ENCODE assay signal across 1 cellular context in the genomic region with DNA sequence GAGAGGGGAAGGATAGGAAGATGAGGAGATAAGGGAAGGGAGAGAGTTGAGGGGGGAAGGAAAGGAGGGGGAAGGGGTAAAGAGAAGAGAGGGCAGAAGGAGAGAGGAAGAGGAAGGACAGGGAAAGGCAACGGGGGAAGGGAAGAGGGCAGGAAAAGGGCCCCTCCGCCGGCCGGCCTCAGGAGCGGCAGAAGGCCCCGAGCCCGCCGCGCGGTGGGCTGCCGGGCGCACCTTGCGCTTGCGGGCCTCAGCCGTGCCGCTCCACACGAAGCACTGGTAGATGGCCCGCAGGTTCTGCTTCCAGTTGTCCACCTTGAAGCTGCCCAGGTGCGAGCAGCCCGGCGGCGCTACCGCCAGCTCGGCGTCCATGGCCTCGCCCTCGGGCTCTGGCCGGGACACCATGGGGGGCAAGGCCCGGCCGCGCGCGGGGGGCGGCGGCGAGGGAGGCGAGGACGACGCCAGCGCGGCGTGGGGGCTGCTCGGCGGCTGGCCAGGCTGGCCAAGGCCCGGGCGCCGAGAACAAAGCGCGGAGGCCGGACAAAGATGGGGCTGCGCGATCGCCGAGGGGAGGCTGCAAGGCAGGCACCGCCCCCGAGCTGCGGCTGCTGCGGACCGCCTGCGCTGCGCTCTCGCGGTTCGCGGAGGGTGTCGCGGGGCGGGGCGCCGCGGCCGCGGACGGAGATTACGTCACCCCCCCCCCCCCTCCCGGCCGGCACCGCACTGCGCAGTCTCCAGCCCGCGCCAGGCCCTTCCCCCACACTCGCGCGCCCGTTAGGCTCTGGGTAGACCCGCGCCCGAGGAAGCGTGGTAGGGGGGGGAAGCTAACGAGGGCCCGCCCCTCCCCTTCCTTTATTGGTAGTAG.
TF ChIP-seq lines count a peak whose summit lies in the region.

A gene (minus strand): TSS at position 578 of the 862 bp plus-strand sequence. CDS start 176 bp downstream, at position 402.

TF ChIP-seq in A549, 52 proteins besides CTCF, POLR2A, EP300 and RAD21 (continued from another document):
- TF ChIP-seq JUNB (IDR thresholded peaks at IDR 0.05) (no peak), TFCP2L1 (CRISPR knock-in tag; IDR thresholded peaks at IDR 0.05) (peak; percentile 24; the same call in 1 of the 2 replicates), HOXB5 (CRISPR knock-in tag; IDR thresholded peaks at IDR 0.05) (peak; percentile 73), ZNF302 (CRISPR knock-in tag; IDR thresholded peaks at IDR 0.05) (no peak), RCOR1 (IDR thresholded peaks at IDR 0.05; ENCODE audit: low read depth, low read length) (no peak), ZSCAN20 (CRISPR knock-in tag; IDR thresholded peaks at IDR 0.05) (no peak), NR3C1 (IDR thresholded peaks at IDR 0.05) (no peak), ESRRA (IDR thresholded peaks at IDR 0.05; ENCODE audit: borderline replicate concordance, low read length) (no peak), RNF2 (IDR thresholded peaks at IDR 0.05; ENCODE audit: borderline replicate concordance, low read depth) (no peak), JUN (IDR thresholded peaks at IDR 0.05) (peak; percentile 33 to 93; a peak in 4 of 5 replicates), TP53 (CRISPR knock-in tag; IDR thresholded peaks at IDR 0.05) (peak; percentile 91), FOXS1 (CRISPR knock-in tag; IDR thresholded peaks at IDR 0.05) (no peak), EHMT2 (IDR thresholded peaks at IDR 0.05; ENCODE audit: low read depth) (no peak), KDM1A (IDR thresholded peaks at IDR 0.05; ENCODE audit: low read depth) (no peak), RARB (CRISPR knock-in tag; IDR thresholded peaks at IDR 0.05) (no peak), KDM5A (IDR thresholded peaks at IDR 0.05) (no peak), BHLHE40 (IDR thresholded peaks at IDR 0.05; ENCODE audit: low read depth, low read length) (no peak), FOSL2 (IDR thresholded peaks at IDR 0.05) (no peak), FOSL2 (CRISPR knock-in tag; IDR thresholded peaks at IDR 0.05) (no peak), MYC (IDR thresholded peaks at IDR 0.05; ENCODE audit: borderline replicate concordance, low read length) (peak; percentile 34; the same call in 1 of the 2 replicates), MAFK (IDR thresholded peaks at IDR 0.05; ENCODE audit: partially characterized antibody) (no peak), CEBPB (IDR thresholded peaks at IDR 0.05) (peak in 1 of 2 experiments; percentile 42; a peak in 1 of 4 replicates), CHD2 (IDR thresholded peaks at IDR 0.05; ENCODE audit: low read length, partially characterized antibody) (peak; percentile 74), MAZ (IDR thresholded peaks at IDR 0.05; ENCODE audit: borderline replicate concordance, low read depth, low read length) (no peak), HOXB13 (CRISPR knock-in tag; IDR thresholded peaks at IDR 0.05; ENCODE audit: low read depth) (no peak), GATA3 (IDR thresholded peaks at IDR 0.05; ENCODE audit: borderline replicate concordance) (peak; percentile 6; the same call in 1 of the 2 replicates), CBX8 (IDR thresholded peaks at IDR 0.05) (no peak), EHF (CRISPR knock-in tag; IDR thresholded peaks at IDR 0.05) (0 out of 2 replicates have a peak, but pooled peaks have one; percentile 61), SMC3 (IDR thresholded peaks at IDR 0.05) (no peak), HOXA7 (CRISPR knock-in tag; IDR thresholded peaks at IDR 0.05) (no peak), PHF8 (IDR thresholded peaks at IDR 0.05; ENCODE audit: borderline replicate concordance, low read depth) (peak; percentile 84), HDAC2 (IDR thresholded peaks at IDR 0.05) (no peak), ZC3H11A (IDR thresholded peaks at IDR 0.05) (no peak), CHD4 (IDR thresholded peaks at IDR 0.05; ENCODE audit: borderline replicate concordance) (no peak), NFE2L2 (conservative IDR thresholded peaks at IDR 0.05; ENCODE audit: low read length) (no peak)
- TF ChIP-seq, protein P1, sequence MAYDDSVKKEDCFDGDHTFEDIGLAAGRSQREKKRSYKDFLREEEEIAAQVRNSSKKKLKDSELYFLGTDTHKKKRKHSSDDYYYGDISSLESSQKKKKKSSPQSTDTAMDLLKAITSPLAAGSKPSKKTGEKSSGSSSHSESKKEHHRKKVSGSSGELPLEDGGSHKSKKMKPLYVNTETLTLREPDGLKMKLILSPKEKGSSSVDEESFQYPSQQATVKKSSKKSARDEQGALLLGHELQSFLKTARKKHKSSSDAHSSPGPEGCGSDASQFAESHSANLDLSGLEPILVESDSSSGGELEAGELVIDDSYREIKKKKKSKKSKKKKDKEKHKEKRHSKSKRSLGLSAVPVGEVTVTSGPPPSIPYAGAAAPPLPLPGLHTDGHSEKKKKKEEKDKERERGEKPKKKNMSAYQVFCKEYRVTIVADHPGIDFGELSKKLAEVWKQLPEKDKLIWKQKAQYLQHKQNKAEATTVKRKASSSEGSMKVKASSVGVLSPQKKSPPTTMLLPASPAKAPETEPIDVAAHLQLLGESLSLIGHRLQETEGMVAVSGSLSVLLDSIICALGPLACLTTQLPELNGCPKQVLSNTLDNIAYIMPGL (CRISPR knock-in tag; IDR thresholded peaks at IDR 0.05; ENCODE audit: borderline replicate concordance) = no peak
- TF ChIP-seq, protein P2, sequence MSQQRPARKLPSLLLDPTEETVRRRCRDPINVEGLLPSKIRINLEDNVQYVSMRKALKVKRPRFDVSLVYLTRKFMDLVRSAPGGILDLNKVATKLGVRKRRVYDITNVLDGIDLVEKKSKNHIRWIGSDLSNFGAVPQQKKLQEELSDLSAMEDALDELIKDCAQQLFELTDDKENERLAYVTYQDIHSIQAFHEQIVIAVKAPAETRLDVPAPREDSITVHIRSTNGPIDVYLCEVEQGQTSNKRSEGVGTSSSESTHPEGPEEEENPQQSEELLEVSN (IDR thresholded peaks at IDR 0.05; ENCODE audit: borderline replicate concordance, low read depth) = no peak
- TF ChIP-seq, protein P3, sequence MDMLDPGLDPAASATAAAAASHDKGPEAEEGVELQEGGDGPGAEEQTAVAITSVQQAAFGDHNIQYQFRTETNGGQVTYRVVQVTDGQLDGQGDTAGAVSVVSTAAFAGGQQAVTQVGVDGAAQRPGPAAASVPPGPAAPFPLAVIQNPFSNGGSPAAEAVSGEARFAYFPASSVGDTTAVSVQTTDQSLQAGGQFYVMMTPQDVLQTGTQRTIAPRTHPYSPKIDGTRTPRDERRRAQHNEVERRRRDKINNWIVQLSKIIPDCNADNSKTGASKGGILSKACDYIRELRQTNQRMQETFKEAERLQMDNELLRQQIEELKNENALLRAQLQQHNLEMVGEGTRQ (IDR thresholded peaks at IDR 0.05) = no peak
- TF ChIP-seq, protein P4, sequence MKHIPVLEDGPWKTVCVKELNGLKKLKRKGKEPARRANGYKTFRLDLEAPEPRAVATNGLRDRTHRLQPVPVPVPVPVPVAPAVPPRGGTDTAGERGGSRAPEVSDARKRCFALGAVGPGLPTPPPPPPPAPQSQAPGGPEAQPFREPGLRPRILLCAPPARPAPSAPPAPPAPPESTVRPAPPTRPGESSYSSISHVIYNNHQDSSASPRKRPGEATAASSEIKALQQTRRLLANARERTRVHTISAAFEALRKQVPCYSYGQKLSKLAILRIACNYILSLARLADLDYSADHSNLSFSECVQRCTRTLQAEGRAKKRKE (CRISPR knock-in tag; IDR thresholded peaks at IDR 0.05; ENCODE audit: low read depth) = 0 out of 2 replicates have a peak, but pooled peaks have one; percentile 37
- TF ChIP-seq, protein P5, sequence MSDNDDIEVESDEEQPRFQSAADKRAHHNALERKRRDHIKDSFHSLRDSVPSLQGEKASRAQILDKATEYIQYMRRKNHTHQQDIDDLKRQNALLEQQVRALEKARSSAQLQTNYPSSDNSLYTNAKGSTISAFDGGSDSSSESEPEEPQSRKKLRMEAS (IDR thresholded peaks at IDR 0.05) = no peak
- TF ChIP-seq, protein P6, sequence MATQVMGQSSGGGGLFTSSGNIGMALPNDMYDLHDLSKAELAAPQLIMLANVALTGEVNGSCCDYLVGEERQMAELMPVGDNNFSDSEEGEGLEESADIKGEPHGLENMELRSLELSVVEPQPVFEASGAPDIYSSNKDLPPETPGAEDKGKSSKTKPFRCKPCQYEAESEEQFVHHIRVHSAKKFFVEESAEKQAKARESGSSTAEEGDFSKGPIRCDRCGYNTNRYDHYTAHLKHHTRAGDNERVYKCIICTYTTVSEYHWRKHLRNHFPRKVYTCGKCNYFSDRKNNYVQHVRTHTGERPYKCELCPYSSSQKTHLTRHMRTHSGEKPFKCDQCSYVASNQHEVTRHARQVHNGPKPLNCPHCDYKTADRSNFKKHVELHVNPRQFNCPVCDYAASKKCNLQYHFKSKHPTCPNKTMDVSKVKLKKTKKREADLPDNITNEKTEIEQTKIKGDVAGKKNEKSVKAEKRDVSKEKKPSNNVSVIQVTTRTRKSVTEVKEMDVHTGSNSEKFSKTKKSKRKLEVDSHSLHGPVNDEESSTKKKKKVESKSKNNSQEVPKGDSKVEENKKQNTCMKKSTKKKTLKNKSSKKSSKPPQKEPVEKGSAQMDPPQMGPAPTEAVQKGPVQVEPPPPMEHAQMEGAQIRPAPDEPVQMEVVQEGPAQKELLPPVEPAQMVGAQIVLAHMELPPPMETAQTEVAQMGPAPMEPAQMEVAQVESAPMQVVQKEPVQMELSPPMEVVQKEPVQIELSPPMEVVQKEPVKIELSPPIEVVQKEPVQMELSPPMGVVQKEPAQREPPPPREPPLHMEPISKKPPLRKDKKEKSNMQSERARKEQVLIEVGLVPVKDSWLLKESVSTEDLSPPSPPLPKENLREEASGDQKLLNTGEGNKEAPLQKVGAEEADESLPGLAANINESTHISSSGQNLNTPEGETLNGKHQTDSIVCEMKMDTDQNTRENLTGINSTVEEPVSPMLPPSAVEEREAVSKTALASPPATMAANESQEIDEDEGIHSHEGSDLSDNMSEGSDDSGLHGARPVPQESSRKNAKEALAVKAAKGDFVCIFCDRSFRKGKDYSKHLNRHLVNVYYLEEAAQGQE (IDR thresholded peaks at IDR 0.05) = no peak; the same call in 1 of the 2 replicates
- TF ChIP-seq, protein P7, sequence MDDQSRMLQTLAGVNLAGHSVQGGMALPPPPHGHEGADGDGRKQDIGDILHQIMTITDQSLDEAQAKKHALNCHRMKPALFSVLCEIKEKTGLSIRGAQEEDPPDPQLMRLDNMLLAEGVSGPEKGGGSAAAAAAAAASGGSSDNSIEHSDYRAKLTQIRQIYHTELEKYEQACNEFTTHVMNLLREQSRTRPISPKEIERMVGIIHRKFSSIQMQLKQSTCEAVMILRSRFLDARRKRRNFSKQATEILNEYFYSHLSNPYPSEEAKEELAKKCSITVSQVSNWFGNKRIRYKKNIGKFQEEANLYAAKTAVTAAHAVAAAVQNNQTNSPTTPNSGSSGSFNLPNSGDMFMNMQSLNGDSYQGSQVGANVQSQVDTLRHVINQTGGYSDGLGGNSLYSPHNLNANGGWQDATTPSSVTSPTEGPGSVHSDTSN (IDR thresholded peaks at IDR 0.05) = no peak
- TF ChIP-seq, protein P8, sequence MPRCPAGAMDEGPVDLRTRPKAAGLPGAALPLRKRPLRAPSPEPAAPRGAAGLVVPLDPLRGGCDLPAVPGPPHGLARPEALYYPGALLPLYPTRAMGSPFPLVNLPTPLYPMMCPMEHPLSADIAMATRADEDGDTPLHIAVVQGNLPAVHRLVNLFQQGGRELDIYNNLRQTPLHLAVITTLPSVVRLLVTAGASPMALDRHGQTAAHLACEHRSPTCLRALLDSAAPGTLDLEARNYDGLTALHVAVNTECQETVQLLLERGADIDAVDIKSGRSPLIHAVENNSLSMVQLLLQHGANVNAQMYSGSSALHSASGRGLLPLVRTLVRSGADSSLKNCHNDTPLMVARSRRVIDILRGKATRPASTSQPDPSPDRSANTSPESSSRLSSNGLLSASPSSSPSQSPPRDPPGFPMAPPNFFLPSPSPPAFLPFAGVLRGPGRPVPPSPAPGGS (IDR thresholded peaks at IDR 0.05) = peak; percentile 87
